In genomic region chr5:142259758-142260157, GRCh38 we compare ENCODE assay signal across 21 cellular contexts.
"Had no signal": no experiment of that assay in that cellular context is flagged by ENCODE, and none has a peak within 500 bp of the region (broad histone marks: within the 10 kb centered on the region; RNA-seq: fewer than 3 reads in every experiment).

No MANE protein-coding gene starts in this region.

- FAIRE-seq: frontal cortex, keratinocyte, urothelium cell line had no signal

- H3K36me3 ChIP-seq: lower lobe of right lung, prostate gland, right atrium auricular region, sigmoid colon, tibial artery, upper lobe of left lung had no signal

- H3K27me3 ChIP-seq: right atrium auricular region, sigmoid colon, testis, tibial artery, upper lobe of left lung had no signal

- H3K4me3 ChIP-seq: coronary artery, lower lobe of right lung, prostate gland, right atrium auricular region, sigmoid colon, testis, tibial artery, upper lobe of left lung had no signal

- H3K4me3 Mint-ChIP-seq: natural killer cell; neural crest cell; stimulated activated effector memory CD8-positive, alpha-beta T cell treated with anti-CD3 and anti-CD28 coated beads, Interleukin-12 subunit alpha, Interleukin-12 subunit beta, amount 100 ng/mL, for 72 hours had no signal

- H3K27ac Mint-ChIP-seq: natural killer cell; stimulated activated effector memory CD8-positive, alpha-beta T cell treated with anti-CD3 and anti-CD28 coated beads, Interleukin-12 subunit alpha, Interleukin-12 subunit beta, amount 100 ng/mL, for 72 hours had no signal

- H3K27ac ChIP-seq: coronary artery, lower lobe of right lung, prostate gland, right atrium auricular region, sigmoid colon, testis, tibial artery, upper lobe of left lung had no signal

- H3K9me3 ChIP-seq: lower lobe of right lung, prostate gland, right atrium auricular region, sigmoid colon, testis, tibial artery, upper lobe of left lung had no signal

- H3K4me1 ChIP-seq: prostate gland, right atrium auricular region, sigmoid colon, testis, tibial artery, upper lobe of left lung had no signal

- DNase-seq: dermis blood vessel endothelial cell; effector memory CD4-positive, alpha-beta T cell; left ventricle myocardium superior; lower lobe of right lung; natural killer cell; sigmoid colon; stimulated activated CD4-positive, alpha-beta T cell treated with anti-CD3 and anti-CD28 coated beads, Interleukin-2, amount 100 ng/mL, for 24 hours; stimulated activated CD4-positive, alpha-beta T cell treated with anti-CD3 and anti-CD28 coated beads, Interleukin-4, amount 100 ng/mL, for 24 hours; stimulated activated naive CD4-positive, alpha-beta T cell treated with Interleukin-2 at 50 U/mL for 16 hours; substantia nigra; testis; tibial artery; upper lobe of left lung had no signal

- ATAC-seq: left ventricle myocardium superior; lower lobe of right lung; natural killer cell; stimulated activated effector memory CD8-positive, alpha-beta T cell treated with anti-CD3 and anti-CD28 coated beads, Interleukin-12 subunit alpha, Interleukin-12 subunit beta, amount 100 ng/mL, for 72 hours had no signal

- H3K36me3 Mint-ChIP-seq: natural killer cell; stimulated activated effector memory CD8-positive, alpha-beta T cell treated with anti-CD3 and anti-CD28 coated beads, Interleukin-12 subunit alpha, Interleukin-12 subunit beta, amount 100 ng/mL, for 72 hours had no signal
